Comparison of ENCODE assay signal across 25 cellular contexts in the genomic region with DNA sequence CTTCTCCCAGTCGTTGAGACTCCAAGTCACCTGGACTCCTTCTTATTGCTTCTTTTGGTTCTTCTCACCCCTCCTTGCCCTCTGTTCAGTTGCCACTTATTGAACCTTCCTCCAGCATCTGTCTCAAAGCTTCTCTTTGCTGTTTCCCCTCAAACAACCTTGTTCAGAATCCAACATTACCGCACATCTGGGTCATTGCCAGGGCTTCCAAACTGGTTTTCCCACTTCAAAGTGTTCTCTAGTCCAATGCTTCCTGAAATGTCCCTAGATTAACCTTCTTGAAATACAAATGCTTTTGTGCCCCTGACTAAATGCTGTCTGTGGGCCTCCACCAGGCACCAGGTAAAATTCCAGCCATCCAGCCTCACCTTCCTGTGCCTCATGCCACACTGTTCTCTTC.
"Had no signal": no experiment of that assay in that cellular context is flagged by ENCODE, and none has a peak within 500 bp of the region (broad histone marks: within the 10 kb centered on the region; RNA-seq: fewer than 3 reads in every experiment).

No MANE protein-coding gene starts in this region.

- H3K4me3 ChIP-seq: left ventricle myocardium inferior, lung, ovary, right atrium auricular region, right lobe of liver, smooth muscle cell, suprapubic skin, thoracic aorta, tibial nerve, uterus had no signal

- H3K4me1 ChIP-seq: right atrium auricular region, right lobe of liver, suprapubic skin, tibial nerve, uterus had no signal

- H3K27me3 ChIP-seq: ovary, right atrium auricular region, right lobe of liver, suprapubic skin, tibial nerve, uterus had no signal

- H3K9me3 ChIP-seq: left ventricle myocardium inferior, ovary, right atrium auricular region, right lobe of liver, suprapubic skin, thoracic aorta, tibial nerve, uterus had no signal

- H3K4me3 Mint-ChIP-seq: immature natural killer cell; mesothelial cell of epicardium; naive B cell; natural killer cell treated with Interleukin-12 subunit alpha and Interleukin-12 subunit beta and Interleukin-15 and Interleukin-18, amount 100 ng/mL, for 72 hours; stimulated activated naive B cell treated with anti-CD40 and anti-IgM and Interleukin-4, amounts not matched to agents 10 μg/mL and 1 μg/mL and 100 μg/mL, for 72 hours; type B pancreatic cell had no signal

- H3K36me3 Mint-ChIP-seq: naive B cell; stimulated activated naive B cell treated with anti-CD40 and anti-IgM and Interleukin-4, amounts not matched to agents 10 μg/mL and 1 μg/mL and 100 μg/mL, for 72 hours had no signal

- DNase-seq: hypothalamus; immature natural killer cell; kidney; left colon; left ventricle myocardium inferior; mesendoderm; naive B cell; ovary; right lobe of liver; stimulated activated CD4-positive, alpha-beta T cell treated with anti-CD3 and anti-CD28 coated beads, Interleukin-1b, Interleukin-23, amount 100 ng/mL, for 48 hours; stimulated activated CD4-positive, alpha-beta T cell treated with anti-CD3 and anti-CD28 coated beads, Interleukin-4, amount 100 ng/mL, for 1 hour; stimulated activated naive B cell treated with anti-CD40 and anti-IgM and Interleukin-4, amounts not matched to agents 10 μg/mL and 1 μg/mL and 100 μg/mL, for 72 hours; stimulated activated naive CD8-positive, alpha-beta T cell treated with anti-CD3 and anti-CD28 coated beads, Interleukin-15, Interleukin-2, amounts not matched to agents 100 U/mL and 50 U/mL, for 24 hours; uterus had no signal

- ATAC-seq: left colon; natural killer cell treated with Interleukin-12 subunit alpha and Interleukin-12 subunit beta and Interleukin-15 and Interleukin-18, amount 100 ng/mL, for 72 hours; right lobe of liver; stimulated activated naive B cell treated with anti-CD40 and anti-IgM and Interleukin-4, amounts not matched to agents 10 μg/mL and 1 μg/mL and 100 μg/mL, for 72 hours; stimulated activated naive CD8-positive, alpha-beta T cell treated with anti-CD3 and anti-CD28 coated beads, Interleukin-15, Interleukin-2, amounts not matched to agents 100 U/mL and 50 U/mL, for 24 hours had no signal

- H3K36me3 ChIP-seq: ovary, right lobe of liver, suprapubic skin, uterus had no signal

- H3K9me3 Mint-ChIP-seq: immature natural killer cell; natural killer cell treated with Interleukin-12 subunit alpha and Interleukin-12 subunit beta and Interleukin-15 and Interleukin-18, amount 100 ng/mL, for 72 hours had no signal

- H3K4me1 Mint-ChIP-seq: immature natural killer cell; naive B cell; stimulated activated naive B cell treated with anti-CD40 and anti-IgM and Interleukin-4, amounts not matched to agents 10 μg/mL and 1 μg/mL and 100 μg/mL, for 72 hours had no signal

- FAIRE-seq: islet of Langerhans, kidney had no signal

- H3K27ac Mint-ChIP-seq: mesothelial cell of epicardium; naive B cell; natural killer cell treated with Interleukin-12 subunit alpha and Interleukin-12 subunit beta and Interleukin-15 and Interleukin-18, amount 100 ng/mL, for 72 hours; progenitor cell of endocrine pancreas; stimulated activated naive B cell treated with anti-CD40 and anti-IgM and Interleukin-4, amounts not matched to agents 10 μg/mL and 1 μg/mL and 100 μg/mL, for 72 hours; type B pancreatic cell had no signal

- H3K27ac ChIP-seq: left ventricle myocardium inferior, ovary, right atrium auricular region, right lobe of liver, suprapubic skin, thoracic aorta, tibial nerve, uterus had no signal

- H3K27me3 Mint-ChIP-seq: natural killer cell treated with Interleukin-12 subunit alpha and Interleukin-12 subunit beta and Interleukin-15 and Interleukin-18, amount 100 ng/mL, for 72 hours; progenitor cell of endocrine pancreas; stimulated activated naive B cell treated with anti-CD40 and anti-IgM and Interleukin-4, amounts not matched to agents 10 μg/mL and 1 μg/mL and 100 μg/mL, for 72 hours had no signal
